In the genomic region with DNA sequence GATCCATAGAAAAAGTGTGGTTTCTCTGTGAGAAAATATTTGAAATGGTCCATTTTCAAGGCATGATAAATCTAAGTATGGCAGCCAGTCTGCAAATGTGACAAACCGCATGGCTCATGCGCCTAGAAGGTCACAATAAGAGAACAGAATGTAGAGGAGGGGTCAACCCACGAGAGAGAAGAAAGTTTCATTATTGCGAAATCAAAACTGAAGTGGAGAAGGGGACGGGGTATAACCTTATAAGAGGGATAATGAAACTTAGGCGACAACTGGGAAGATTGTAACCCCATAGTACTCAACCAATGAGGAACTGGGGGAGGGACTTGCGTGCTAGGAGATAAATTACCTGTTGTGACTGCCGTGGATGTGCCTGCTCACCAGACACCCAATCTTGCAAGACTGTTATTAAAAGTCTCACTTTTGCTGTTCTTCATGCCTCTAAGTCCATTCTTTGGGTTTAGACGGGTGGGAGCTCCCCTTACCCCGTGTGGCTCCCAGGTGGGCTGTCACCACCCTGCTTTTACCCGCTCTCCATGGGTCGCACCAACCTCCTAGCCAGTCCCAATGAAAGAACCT, we compare ENCODE assay signal across 26 cellular contexts.
"Had no signal": no experiment of that assay in that cellular context is flagged by ENCODE, and none has a peak within 500 bp of the region (broad histone marks: within the 10 kb centered on the region; RNA-seq: fewer than 3 reads in every experiment).

No MANE protein-coding gene starts in this region.

- H3K27me3 Mint-ChIP-seq: activated T-helper 17 cell treated with anti-CD3 and anti-CD28 coated beads, Interleukin-2, amount 50 U/mL, for 72 hours had no signal

- H3K4me1 Mint-ChIP-seq: activated CD4-positive, alpha-beta memory T cell treated with anti-CD3 and anti-CD28 coated beads, Interleukin-2, amount 10 ng/mL, durations not matched to agents 7 days and 5 days; activated CD4-positive, alpha-beta T cell treated with anti-CD3 and anti-CD28 coated beads for 36 hours; activated naive CD8-positive, alpha-beta T cell treated with anti-CD3 and anti-CD28 coated beads for 36 hours; activated T-helper 17 cell treated with anti-CD3 and anti-CD28 coated beads, Interleukin-2, amount 50 U/mL, for 72 hours; T-cell had no signal

- H3K4me3 Mint-ChIP-seq: activated CD4-positive, alpha-beta memory T cell treated with anti-CD3 and anti-CD28 coated beads, Interleukin-2, amount 10 ng/mL, durations not matched to agents 7 days and 5 days; activated CD4-positive, alpha-beta T cell treated with anti-CD3 and anti-CD28 coated beads for 36 hours; activated naive CD4-positive, alpha-beta T cell treated with anti-CD3 and anti-CD28 coated beads for 36 hours; activated naive CD8-positive, alpha-beta T cell treated with anti-CD3 and anti-CD28 coated beads for 36 hours; activated T-helper 17 cell treated with anti-CD3 and anti-CD28 coated beads, Interleukin-2, amount 50 U/mL, for 72 hours; T-cell had no signal

- H3K4me3 ChIP-seq: cardiac muscle cell, SK-N-MC had no signal

- H3K36me3 ChIP-seq: brain microvascular endothelial cell, cardiac muscle cell had no signal

- ATAC-seq: activated CD4-positive, alpha-beta T cell treated with anti-CD3 and anti-CD28 coated beads for 36 hours; activated T-helper 17 cell treated with anti-CD3 and anti-CD28 coated beads, Interleukin-2, amount 50 U/mL, for 72 hours; T-cell had no signal

- H3K27ac ChIP-seq: brain microvascular endothelial cell, cardiac muscle cell, SK-N-MC, VCaP had no signal

- H3K27ac Mint-ChIP-seq: activated CD4-positive, alpha-beta memory T cell treated with anti-CD3 and anti-CD28 coated beads, Interleukin-2, amount 10 ng/mL, durations not matched to agents 7 days and 5 days; activated CD4-positive, alpha-beta T cell treated with anti-CD3 and anti-CD28 coated beads for 36 hours; activated naive CD4-positive, alpha-beta T cell treated with anti-CD3 and anti-CD28 coated beads for 36 hours; activated naive CD8-positive, alpha-beta T cell treated with anti-CD3 and anti-CD28 coated beads for 36 hours; activated T-helper 17 cell treated with anti-CD3 and anti-CD28 coated beads, Interleukin-2, amount 50 U/mL, for 72 hours; T-cell had no signal

- DNase-seq: activated CD4-positive, alpha-beta memory T cell treated with anti-CD3 and anti-CD28 coated beads, Interleukin-2, amount 10 ng/mL, durations not matched to agents 7 days and 5 days; activated CD4-positive, alpha-beta T cell treated with anti-CD3 and anti-CD28 coated beads for 36 hours; activated CD4-positive, alpha-beta T cell treated with anti-CD3 and anti-CD28 coated beads, Interleukin-2, amount 50 U/mL, for 1 hour; activated gamma-delta T cell; activated naive CD4-positive, alpha-beta T cell treated with anti-CD3 and anti-CD28 coated beads for 36 hours; activated naive CD8-positive, alpha-beta T cell treated with anti-CD3 and anti-CD28 coated beads for 36 hours; activated T-cell treated with anti-CD3 and anti-CD28 coated beads for 4 hours; activated T-cell treated with anti-CD3 and anti-CD28 coated beads, Interleukin-2, amount 50 U/mL, for 48 hours; brain microvascular endothelial cell; NCI-H1092; NCI-H1417; NCI-H1694; NCI-H2029; NCI-H2107; NCI-H2171 treated with DMSO at 0.1 percent for 48 hours; NCI-H345; NCI-H510A; NCI-H526 treated with DMSO at 0.1 percent for 48 hours; SIG-M5; T-cell; T-helper 2 cell; T1000 had no signal

- H3K27me3 ChIP-seq: brain microvascular endothelial cell, cardiac muscle cell had no signal
